Comparison of ENCODE assay signal across 28 cellular contexts in the genomic region with DNA sequence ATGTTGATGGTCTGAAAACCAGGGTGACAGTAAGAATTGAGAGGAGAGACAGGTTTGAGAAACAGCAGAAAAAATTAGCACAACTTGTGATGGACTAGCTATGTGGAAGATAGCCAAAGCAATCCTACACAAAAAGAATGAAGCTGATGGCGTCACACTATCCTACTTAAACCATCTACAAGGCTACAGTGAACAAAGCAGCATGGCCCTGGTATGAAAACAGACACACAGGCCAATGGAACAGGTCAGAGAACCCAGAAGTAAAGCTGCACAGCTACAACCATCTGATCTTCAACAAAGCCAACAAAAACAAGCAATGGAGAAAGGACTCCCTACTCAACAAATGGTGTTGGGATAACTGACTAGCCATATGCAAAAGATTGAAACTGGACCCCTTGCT. TPM values are rescaled to one million over a fixed set of nuclear protein-coding genes. Genes with fewer than 3 reads are reported as not detected.
"Had no signal": no experiment of that assay in that cellular context is flagged by ENCODE, and none has a peak within 500 bp of the region (broad histone marks: within the 10 kb centered on the region; RNA-seq: fewer than 3 reads in every experiment).

No MANE protein-coding gene starts in this region.

- H3K36me3 Mint-ChIP-seq: activated naive CD8-positive, alpha-beta T cell treated with anti-CD3 and anti-CD28 coated beads for 36 hours; naive thymus-derived CD8-positive, alpha-beta T cell; neural progenitor cell had no signal

- H3K27me3 Mint-ChIP-seq: activated naive CD8-positive, alpha-beta T cell treated with anti-CD3 and anti-CD28 coated beads for 36 hours had no signal

- H3K4me3 ChIP-seq: adrenal gland, body of pancreas, heart left ventricle, left lung, lower lobe of right lung, neural progenitor cell, right atrium auricular region, spleen, testis, transverse colon had no signal

- H3K4me3 Mint-ChIP-seq: activated naive CD4-positive, alpha-beta T cell treated with anti-CD3 and anti-CD28 coated beads for 36 hours; activated naive CD8-positive, alpha-beta T cell treated with anti-CD3 and anti-CD28 coated beads for 36 hours; activated T-helper 1 cell treated with anti-CD3 and anti-CD28 coated beads, Interleukin-12 subunit alpha, Interleukin-12 subunit beta, Interleukin-2, Interleukin-4 antibody, amounts not matched to agents 30 ng/mL and 10 ng/mL and 1 ng/mL, durations not matched to agents 14 hours and 24 hours and 36 hours; effector memory CD8-positive, alpha-beta T cell; naive thymus-derived CD8-positive, alpha-beta T cell; neural progenitor cell had no signal

- H3K27me3 ChIP-seq: adrenal gland, body of pancreas, foreskin keratinocyte, heart left ventricle, left lung, neural progenitor cell, right atrium auricular region, spleen, testis, transverse colon had no signal

- H3K27ac Mint-ChIP-seq: activated naive CD4-positive, alpha-beta T cell treated with anti-CD3 and anti-CD28 coated beads for 36 hours; activated naive CD8-positive, alpha-beta T cell treated with anti-CD3 and anti-CD28 coated beads for 36 hours; activated T-helper 1 cell treated with anti-CD3 and anti-CD28 coated beads, Interleukin-12 subunit alpha, Interleukin-12 subunit beta, Interleukin-2, Interleukin-4 antibody, amounts not matched to agents 30 ng/mL and 10 ng/mL and 1 ng/mL, durations not matched to agents 14 hours and 24 hours and 36 hours; effector memory CD8-positive, alpha-beta T cell; neural progenitor cell had no signal

- H3K9ac ChIP-seq: neural progenitor cell had no signal

- DNase-seq: activated CD4-positive, alpha-beta T cell treated with anti-CD3 and anti-CD28 coated beads for 4 hours; activated CD4-positive, alpha-beta T cell treated with anti-CD3 and anti-CD28 coated beads, Interleukin-2, amount 50 U/mL, for 4 hours; activated CD4-positive, CD25-positive, alpha-beta regulatory T cell; activated effector memory CD4-positive, alpha-beta T cell treated with anti-CD3 and anti-CD28 coated beads, Interleukin-2, amount 50 U/mL, for 16 hours; activated naive CD4-positive, alpha-beta T cell treated with anti-CD3 and anti-CD28 coated beads for 36 hours; activated naive CD8-positive, alpha-beta T cell treated with anti-CD3 and anti-CD28 coated beads for 36 hours; activated T-cell treated with anti-CD3 and anti-CD28 coated beads for 4 hours; adrenal gland; aorta; body of pancreas; cortex of kidney; effector memory CD8-positive, alpha-beta T cell; erythroblast; foreskin keratinocyte; heart left ventricle; left lung; lower lobe of right lung; mesenchymal stem cell; naive thymus-derived CD8-positive, alpha-beta T cell; occipital lobe; spleen; stimulated activated naive CD4-positive, alpha-beta T cell treated with Interleukin-2 at 50 U/mL for 16 hours; testis; transverse colon had no signal

- ATAC-seq: body of pancreas; effector memory CD8-positive, alpha-beta T cell; foreskin keratinocyte; heart left ventricle; left lung; lower lobe of right lung; naive thymus-derived CD8-positive, alpha-beta T cell had no signal

- H3K27ac ChIP-seq: adrenal gland, foreskin keratinocyte, heart left ventricle, left lung, lower lobe of right lung, neural progenitor cell, right atrium auricular region, spleen, testis, transverse colon had no signal

- H3K9me3 Mint-ChIP-seq: activated naive CD4-positive, alpha-beta T cell treated with anti-CD3 and anti-CD28 coated beads for 36 hours; activated naive CD8-positive, alpha-beta T cell treated with anti-CD3 and anti-CD28 coated beads for 36 hours; activated T-helper 1 cell treated with anti-CD3 and anti-CD28 coated beads, Interleukin-12 subunit alpha, Interleukin-12 subunit beta, Interleukin-2, Interleukin-4 antibody, amounts not matched to agents 30 ng/mL and 10 ng/mL and 1 ng/mL, durations not matched to agents 14 hours and 24 hours and 36 hours; effector memory CD8-positive, alpha-beta T cell; naive thymus-derived CD8-positive, alpha-beta T cell had no signal

- H3K36me3 ChIP-seq: adrenal gland, heart left ventricle, left lung, lower lobe of right lung, neural progenitor cell, right atrium auricular region, spleen, transverse colon had no signal

- H3K9me3 ChIP-seq: adrenal gland, body of pancreas, heart left ventricle, left lung, lower lobe of right lung, right atrium auricular region, spleen, testis, transverse colon had no signal

RNA-seq across cellular contexts. Expression of a gene that starts 14.1 kb away (rescaled TPM):
- total RNA-seq: activated naive CD4-positive, alpha-beta T cell treated with anti-CD3 and anti-CD28 coated beads for 36 hours; activated naive CD8-positive, alpha-beta T cell treated with anti-CD3 and anti-CD28 coated beads for 36 hours; activated T-helper 1 cell treated with anti-CD3 and anti-CD28 coated beads, Interleukin-12 subunit alpha, Interleukin-12 subunit beta, Interleukin-2, Interleukin-4 antibody, amounts not matched to agents 30 ng/mL and 10 ng/mL and 1 ng/mL, durations not matched to agents 14 hours and 24 hours and 36 hours; aorta; occipital lobe; spleen; urinary bladder had no signal
